In the genomic region with DNA sequence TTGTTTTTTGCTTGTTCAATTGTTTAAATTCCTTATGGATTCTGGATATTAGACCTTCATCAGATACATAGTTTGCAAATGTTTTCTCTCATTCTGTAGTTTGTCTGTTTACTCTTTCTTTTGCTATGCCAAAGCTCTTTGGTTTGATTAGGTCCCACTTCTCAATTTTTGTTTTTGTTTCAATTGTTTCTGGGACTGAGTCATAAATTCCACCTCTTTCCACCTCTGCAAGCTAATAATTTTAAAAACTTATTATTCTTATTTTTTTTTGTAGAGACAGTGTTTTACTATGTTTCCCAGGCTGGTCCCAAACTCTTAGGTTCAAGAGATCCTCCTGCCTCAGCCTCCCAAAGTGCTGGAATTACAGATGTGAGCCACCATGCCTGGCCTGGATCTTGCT, we compare ENCODE assay signal across 8 cellular contexts.
"Had no signal": no experiment of that assay in that cellular context is flagged by ENCODE, and none has a peak within 500 bp of the region (broad histone marks: within the 10 kb centered on the region; RNA-seq: fewer than 3 reads in every experiment).

No MANE protein-coding gene starts in this region.

- H3K4me3 ChIP-seq: GM12878 had no signal

- DNase-seq: GDM1, GF-D8 had no signal

- FAIRE-seq: G401.6, GM12878, GM12891, GM12892, GM18507, GM19239 had no signal
